ENCODE assay signal across 1 cellular context in the genomic region with DNA sequence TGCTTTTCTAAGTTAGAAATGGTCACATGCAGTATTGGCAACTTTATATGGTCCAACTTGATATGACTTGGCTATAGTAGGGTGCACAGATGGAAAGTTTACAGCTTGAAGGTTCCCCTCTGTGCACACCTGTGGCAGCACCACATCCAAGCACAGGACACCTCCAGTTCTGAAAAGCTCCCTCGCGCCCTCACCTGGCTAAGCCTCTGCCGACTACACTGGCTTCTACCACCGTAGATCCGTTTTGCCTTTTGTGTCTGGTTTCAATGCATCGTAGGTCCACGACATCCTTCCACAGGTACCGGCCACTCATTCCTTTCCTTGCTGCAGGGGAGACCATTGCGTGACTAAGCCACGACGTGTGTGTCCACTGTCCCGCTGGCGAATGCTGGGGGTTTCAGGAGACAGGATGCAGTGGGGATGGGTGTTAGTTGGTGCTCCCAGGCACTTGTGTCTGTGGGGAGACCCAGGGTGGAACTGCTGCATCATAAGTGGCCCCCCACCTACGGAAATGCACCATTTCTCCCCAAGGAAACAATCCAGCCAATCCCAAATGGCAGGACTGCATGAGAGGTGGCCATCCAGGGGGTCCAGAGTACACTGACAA.
TF ChIP-seq lines count a peak whose summit lies in the region.

No MANE protein-coding gene starts in this region.

TF ChIP-seq in HepG2, 621 proteins besides CTCF, POLR2A, EP300 and RAD21:
- TF ChIP-seq MZF1 (CRISPR knock-in tag; IDR thresholded peaks at IDR 0.05; ENCODE audit: borderline replicate concordance) (no peak), STAG1 (CRISPR knock-in tag; IDR thresholded peaks at IDR 0.05) (peak; percentile 60), SMC3 (IDR thresholded peaks at IDR 0.05; ENCODE audit: low read length) (peak; percentile 33)
- TF ChIP-seq, protein P1, sequence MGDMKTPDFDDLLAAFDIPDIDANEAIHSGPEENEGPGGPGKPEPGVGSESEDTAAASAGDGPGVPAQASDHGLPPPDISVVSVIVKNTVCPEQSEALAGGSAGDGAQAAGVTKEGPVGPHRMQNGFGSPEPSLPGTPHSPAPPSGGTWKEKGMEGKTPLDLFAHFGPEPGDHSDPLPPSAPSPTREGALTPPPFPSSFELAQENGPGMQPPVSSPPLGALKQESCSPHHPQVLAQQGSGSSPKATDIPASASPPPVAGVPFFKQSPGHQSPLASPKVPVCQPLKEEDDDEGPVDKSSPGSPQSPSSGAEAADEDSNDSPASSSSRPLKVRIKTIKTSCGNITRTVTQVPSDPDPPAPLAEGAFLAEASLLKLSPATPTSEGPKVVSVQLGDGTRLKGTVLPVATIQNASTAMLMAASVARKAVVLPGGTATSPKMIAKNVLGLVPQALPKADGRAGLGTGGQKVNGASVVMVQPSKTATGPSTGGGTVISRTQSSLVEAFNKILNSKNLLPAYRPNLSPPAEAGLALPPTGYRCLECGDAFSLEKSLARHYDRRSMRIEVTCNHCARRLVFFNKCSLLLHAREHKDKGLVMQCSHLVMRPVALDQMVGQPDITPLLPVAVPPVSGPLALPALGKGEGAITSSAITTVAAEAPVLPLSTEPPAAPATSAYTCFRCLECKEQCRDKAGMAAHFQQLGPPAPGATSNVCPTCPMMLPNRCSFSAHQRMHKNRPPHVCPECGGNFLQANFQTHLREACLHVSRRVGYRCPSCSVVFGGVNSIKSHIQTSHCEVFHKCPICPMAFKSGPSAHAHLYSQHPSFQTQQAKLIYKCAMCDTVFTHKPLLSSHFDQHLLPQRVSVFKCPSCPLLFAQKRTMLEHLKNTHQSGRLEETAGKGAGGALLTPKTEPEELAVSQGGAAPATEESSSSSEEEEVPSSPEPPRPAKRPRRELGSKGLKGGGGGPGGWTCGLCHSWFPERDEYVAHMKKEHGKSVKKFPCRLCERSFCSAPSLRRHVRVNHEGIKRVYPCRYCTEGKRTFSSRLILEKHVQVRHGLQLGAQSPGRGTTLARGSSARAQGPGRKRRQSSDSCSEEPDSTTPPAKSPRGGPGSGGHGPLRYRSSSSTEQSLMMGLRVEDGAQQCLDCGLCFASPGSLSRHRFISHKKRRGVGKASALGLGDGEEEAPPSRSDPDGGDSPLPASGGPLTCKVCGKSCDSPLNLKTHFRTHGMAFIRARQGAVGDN (CRISPR knock-in tag; IDR thresholded peaks at IDR 0.05) = peak; percentile 15; the same call in 1 of the 2 replicates
- TF ChIP-seq, protein P2, sequence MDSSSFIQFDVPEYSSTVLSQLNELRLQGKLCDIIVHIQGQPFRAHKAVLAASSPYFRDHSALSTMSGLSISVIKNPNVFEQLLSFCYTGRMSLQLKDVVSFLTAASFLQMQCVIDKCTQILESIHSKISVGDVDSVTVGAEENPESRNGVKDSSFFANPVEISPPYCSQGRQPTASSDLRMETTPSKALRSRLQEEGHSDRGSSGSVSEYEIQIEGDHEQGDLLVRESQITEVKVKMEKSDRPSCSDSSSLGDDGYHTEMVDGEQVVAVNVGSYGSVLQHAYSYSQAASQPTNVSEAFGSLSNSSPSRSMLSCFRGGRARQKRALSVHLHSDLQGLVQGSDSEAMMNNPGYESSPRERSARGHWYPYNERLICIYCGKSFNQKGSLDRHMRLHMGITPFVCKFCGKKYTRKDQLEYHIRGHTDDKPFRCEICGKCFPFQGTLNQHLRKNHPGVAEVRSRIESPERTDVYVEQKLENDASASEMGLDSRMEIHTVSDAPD (CRISPR knock-in tag; IDR thresholded peaks at IDR 0.05) = no peak
